In the genomic region with DNA sequence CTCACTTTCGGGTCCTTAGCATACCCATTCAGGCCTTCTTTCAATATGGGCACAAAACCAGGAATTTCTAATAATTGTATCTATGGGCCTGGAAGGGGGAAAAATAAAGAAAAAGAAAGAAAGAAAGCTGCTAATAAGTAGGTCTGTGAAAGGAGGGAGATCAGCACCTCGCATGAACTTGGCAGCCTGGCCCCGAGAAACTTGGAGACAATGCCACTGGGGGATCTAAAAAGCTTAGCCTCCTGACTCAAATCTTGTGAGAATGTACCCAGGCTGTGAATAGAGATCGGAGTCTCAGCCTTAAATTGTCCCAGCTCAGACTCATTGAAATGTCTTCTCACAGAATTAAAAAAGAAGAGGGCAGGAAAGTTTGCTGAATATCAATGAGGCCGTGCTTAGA, we compare ENCODE assay signal across 34 cellular contexts.
"Had no signal": no experiment of that assay in that cellular context is flagged by ENCODE, and none has a peak within 500 bp of the region (broad histone marks: within the 10 kb centered on the region; RNA-seq: fewer than 3 reads in every experiment).

No MANE protein-coding gene starts in this region.

- H3K4me3 ChIP-seq: ascending aorta, body of pancreas, Peyer's patch had no signal

- H3K27me3 ChIP-seq: ascending aorta, body of pancreas, Peyer's patch had no signal

- H3K36me3 ChIP-seq: ascending aorta, Peyer's patch had no signal

- H3K9me3 ChIP-seq: ascending aorta, body of pancreas, Peyer's patch had no signal

- DNase-seq: activated B cell treated with CpG ODN at 0.5 μM for 24 hours; activated CD4-positive, alpha-beta memory T cell treated with anti-CD3 and anti-CD28 coated beads, Interleukin-2, amount 10 ng/mL, durations not matched to agents 7 days and 5 days; activated CD4-positive, alpha-beta T cell treated with anti-CD3 and anti-CD28 coated beads for 1 hour; activated CD4-positive, alpha-beta T cell treated with anti-CD3 and anti-CD28 coated beads for 48 hours; activated effector memory CD4-positive, alpha-beta T cell treated with anti-CD3 and anti-CD28 coated beads, Interleukin-2, amount 50 U/mL, for 16 hours; activated naive CD4-positive, alpha-beta T cell; activated naive CD4-positive, alpha-beta T cell treated with anti-CD3 and anti-CD28 coated beads, Interleukin-2, amount 50 U/mL, for 16 hours; activated naive CD8-positive, alpha-beta T cell treated with anti-CD3 and anti-CD28 coated beads for 36 hours; activated T-cell treated with anti-CD3 and anti-CD28 coated beads, Interleukin-2, amount 50 U/mL, for 1 hour; activated T-cell treated with anti-CD3 and anti-CD28 coated beads, Interleukin-2, amount 50 U/mL, for 72 hours; amniotic stem cell; body of pancreas; NCI-H1092 treated with DMSO at 0.1 percent for 48 hours; NCI-H1417; NCI-H146; NCI-H187; NCI-H2081; NCI-H2171 treated with DMSO at 0.1 percent for 48 hours; NCI-H2227 treated with DMSO at 0.1 percent for 48 hours; NCI-H446; NCI-H510A treated with DMSO at 0.1 percent for 48 hours; NCI-H69; NCI-H82; PC-3; Peyer's patch; SIG-M5; SW 1271; T-helper 1 cell; T-helper 2 cell; T-helper 9 cell had no signal

- H3K27ac ChIP-seq: ascending aorta, body of pancreas, KMS-11, Peyer's patch, RWPE1, VCaP had no signal
